ENCODE assay signal across 1 cellular context in the genomic region with DNA sequence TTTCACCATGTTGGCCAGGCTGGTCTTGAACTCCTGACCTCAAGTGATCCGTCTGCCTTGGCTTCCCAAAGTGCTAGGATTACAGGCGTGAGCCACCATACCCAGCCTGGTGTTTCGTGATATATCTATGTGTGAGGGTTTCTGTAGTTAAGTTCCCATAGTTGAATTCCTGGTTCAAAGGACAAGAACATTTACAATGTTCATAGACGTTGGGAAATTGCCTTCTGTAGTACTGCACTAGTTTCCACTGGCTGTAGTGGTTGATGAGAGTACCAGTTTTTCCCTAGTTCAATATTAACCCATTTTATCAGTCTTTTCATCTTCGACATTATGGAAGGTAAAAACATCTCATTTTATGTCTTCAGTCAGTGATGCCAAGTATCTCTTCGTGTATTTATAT.
TF ChIP-seq lines count a peak whose summit lies in the region.

No MANE protein-coding gene starts in this region.

TF ChIP-seq in HepG2, 621 proteins besides CTCF, POLR2A, EP300 and RAD21 (continued from another document):
- TF ChIP-seq ZNF337 (CRISPR knock-in tag; IDR thresholded peaks at IDR 0.05; ENCODE audit: borderline replicate concordance, low read depth) (no peak), ZNF577 (CRISPR knock-in tag; IDR thresholded peaks at IDR 0.05; ENCODE audit: borderline replicate concordance, low read depth) (no peak), ZNF296 (CRISPR knock-in tag; conservative IDR thresholded peaks at IDR 0.05) (no peak), TBX3 (IDR thresholded peaks at IDR 0.05; ENCODE audit: borderline replicate concordance) (no peak), ZNF451 (CRISPR knock-in tag; IDR thresholded peaks at IDR 0.05) (no peak), CREM (IDR thresholded peaks at IDR 0.05) (no peak), CREM (CRISPR knock-in tag; IDR thresholded peaks at IDR 0.05) (no peak), ATF7-NPFF (CRISPR knock-in tag; IDR thresholded peaks at IDR 0.05; ENCODE audit: low read depth) (no peak)
